In genomic region chr13:33679658-33680012, GRCh38 we compare ENCODE assay signal across 9 cellular contexts.
DNase-seq lines count a peak whose midpoint lies in the region; ATAC-seq and TF ChIP-seq lines count a peak whose summit lies in the region.
"Had no signal": no experiment of that assay in that cellular context is flagged by ENCODE, and none has a peak within 500 bp of the region (broad histone marks: within the 10 kb centered on the region; RNA-seq: fewer than 3 reads in every experiment).

No MANE protein-coding gene starts in this region.

- no peak overlapping the region for H2BK5ac ChIP-seq in trophoblast cell (ENCODE audit: low read depth, low read length, poor library complexity)

- TF ChIP-seq RAD21 in liver (IDR thresholded peaks at IDR 0.05) = no peak

- no peak for DNase-seq in stimulated activated naive CD8-positive, alpha-beta T cell treated with anti-CD3 and anti-CD28 coated beads, Interleukin-15, Interleukin-2, amounts not matched to agents 100 U/mL and 50 U/mL, for 24 hours
- DNase-seq in activated B cell treated with CpG ODN at 0.5 μM for 24 hours (no peak), trophoblast cell (no peak), 8988T (no peak)
- DNase-seq: NCI-H1694 treated with DMSO at 0.1 percent for 48 hours had no signal

- H3K27ac ChIP-seq in liver (ENCODE audit: low read depth in 1 of 2, low read length in 2 of 2) (peak overlapping the region; percentile 77 to 90), trophoblast cell (ENCODE audit: low read depth, low read length) (no peak overlapping the region)

- H3K4me1 ChIP-seq in liver (ENCODE audit: control insufficient read depth in 4 of 4, insufficient read depth in 4 of 4, low read length in 3 of 4) (peaks cover 8 to 37% (median 23%) of the 10 kb centered on the region in 4 donors), trophoblast cell (ENCODE audit: control insufficient read depth in 1 of 2, insufficient read depth in 2 of 2, low read length in 2 of 2) (peaks cover 0 to 2% of the 10 kb centered on the region in 2 experiments)

- no peaks in the 10 kb centered on the region for H3K79me2 ChIP-seq in trophoblast cell (ENCODE audit: control insufficient read depth, insufficient read depth, low read length, poor library complexity)

- intact Hi-C loops in activated B cell treated with CpG ODN at 0.5 μM for 24 hours (cut with micrococcal nuclease) = loop anchor here (1.0 to 2.0 kb wide), 3 partner anchors 49 to 139 kb away; partner anchors contain the start of gene RFC3

- no peaks in the 10 kb centered on the region for H3K36me3 ChIP-seq in liver (ENCODE audit: control insufficient read depth in 4 of 4, insufficient read depth in 3 of 4, low read depth in 1 of 4, low read length in 3 of 4)
- no peaks in the 10 kb centered on the region for H3K36me3 ChIP-seq in trophoblast cell (ENCODE audit: control insufficient read depth in 1 of 2, insufficient read depth in 2 of 2, low read length in 2 of 2)

- no peaks in the 10 kb centered on the region for H3K9me3 Mint-ChIP-seq in stimulated activated naive CD8-positive, alpha-beta T cell treated with anti-CD3 and anti-CD28 coated beads, Interleukin-15, Interleukin-2, amounts not matched to agents 100 ng/mL and 50 ng/mL, for 24 hours
- no peaks in the 10 kb centered on the region for H3K9me3 Mint-ChIP-seq in activated B cell treated with CpG ODN at 0.5 μM for 24 hours

- 29% methylated on average over 1 of the region's 1 CpG for WGBS in liver
- WGBS in trophoblast cell (ENCODE audit: extremely low coverage, insufficient coverage, insufficient read length) = no CpG with 5 or more reads among the region's 1 CpG

- POLR2A ChIA-PET in activated B cell treated with CpG ODN at 0.5 μM for 24 hours (lab: Charles Lee) = interaction anchor here (2.0 kb wide), 1 partner anchor 137 kb away, joined by 12 read pairs; no protein-coding TSS in a partner anchor

- H3K18ac ChIP-seq in trophoblast cell (ENCODE audit: low read length) = no peak overlapping the region

- no peak overlapping the region for H3K14ac ChIP-seq in trophoblast cell (ENCODE audit: low read length)

- peaks cover 5% of the 10 kb centered on the region for H3K27me3 Mint-ChIP-seq in stimulated activated naive CD8-positive, alpha-beta T cell treated with anti-CD3 and anti-CD28 coated beads, Interleukin-15, Interleukin-2, amounts not matched to agents 100 ng/mL and 50 ng/mL, for 24 hours
- no peaks in the 10 kb centered on the region for H3K27me3 Mint-ChIP-seq in activated B cell treated with CpG ODN at 0.5 μM for 24 hours

- no peak overlapping the region for H3K4ac ChIP-seq in trophoblast cell (ENCODE audit: low read depth, low read length)

- H3K9ac ChIP-seq in liver (ENCODE audit: low read depth in 1 of 2, low read length in 2 of 2) (peak overlapping the region in 1 of 2 donors; percentile 67), trophoblast cell (ENCODE audit: low read length) (no peak overlapping the region)

- H3K36me3 Mint-ChIP-seq in stimulated activated naive CD8-positive, alpha-beta T cell treated with anti-CD3 and anti-CD28 coated beads, Interleukin-15, Interleukin-2, amounts not matched to agents 100 ng/mL and 50 ng/mL, for 24 hours (ENCODE audit: low read depth) = peaks cover 6% of the 10 kb centered on the region
- H3K36me3 Mint-ChIP-seq in activated B cell treated with CpG ODN at 0.5 μM for 24 hours (ENCODE audit: low read depth) = no peaks in the 10 kb centered on the region

- H3K27me3 ChIP-seq in liver (ENCODE audit: control insufficient read depth in 4 of 4, insufficient read depth in 4 of 4, low read length in 3 of 4) (no peaks in the 10 kb centered on the region), trophoblast cell (ENCODE audit: insufficient read depth, low read length) (no peaks in the 10 kb centered on the region)

- H2BK12ac ChIP-seq in trophoblast cell (ENCODE audit: low read length) = no peak overlapping the region

- no peak overlapping the region for H3K23ac ChIP-seq in trophoblast cell (ENCODE audit: low read length)

- no peak for TF ChIP-seq CTCF in activated B cell treated with CpG ODN at 0.5 μM for 24 hours (IDR thresholded peaks at IDR 0.05)
- TF ChIP-seq CTCF in liver (IDR thresholded peaks at IDR 0.05; ENCODE audit: low read depth, low read length, missing input control) = no peak

- H3K27ac Mint-ChIP-seq in stimulated activated naive CD8-positive, alpha-beta T cell treated with anti-CD3 and anti-CD28 coated beads, Interleukin-15, Interleukin-2, amounts not matched to agents 100 ng/mL and 50 ng/mL, for 24 hours = peak overlapping the region; percentile 88
- H3K27ac Mint-ChIP-seq in activated B cell treated with CpG ODN at 0.5 μM for 24 hours = peak overlapping the region; percentile 74

- H2AK5ac ChIP-seq in trophoblast cell (ENCODE audit: low read length) = no peak overlapping the region

- no peak overlapping the region for H4K12ac ChIP-seq in trophoblast cell (ENCODE audit: low read depth, low read length)

- no peak for ATAC-seq in stimulated activated naive CD8-positive, alpha-beta T cell treated with anti-CD3 and anti-CD28 coated beads, Interleukin-15, Interleukin-2, amounts not matched to agents 100 U/mL and 50 U/mL, for 24 hours
- no peak for ATAC-seq in activated B cell treated with CpG ODN at 0.5 μM for 24 hours (ENCODE audit: low read depth)
- no peak for ATAC-seq in GM21723 (IDR thresholded peaks at IDR 0.05; ENCODE audit: unreplicated experiment)
- no peak for ATAC-seq in HG03135 (IDR thresholded peaks at IDR 0.05; ENCODE audit: unreplicated experiment)

- peak overlapping the region; percentile 70 for H3K4me3 Mint-ChIP-seq in stimulated activated naive CD8-positive, alpha-beta T cell treated with anti-CD3 and anti-CD28 coated beads, Interleukin-15, Interleukin-2, amounts not matched to agents 100 ng/mL and 50 ng/mL, for 24 hours
- peak overlapping the region; percentile 74 for H3K4me3 Mint-ChIP-seq in activated B cell treated with CpG ODN at 0.5 μM for 24 hours

- H2AFZ ChIP-seq in trophoblast cell (ENCODE audit: insufficient read depth, low read length, poor library complexity) = no peak overlapping the region

- no peak overlapping the region for H4K8ac ChIP-seq in trophoblast cell (ENCODE audit: low read depth, low read length)

- CTCF ChIA-PET in activated B cell treated with CpG ODN at 0.5 μM for 24 hours (lab: Charles Lee) = no interaction called here

- H3K4me2 ChIP-seq in trophoblast cell (ENCODE audit: low read length) = no peak overlapping the region

- no peaks in the 10 kb centered on the region for H3K79me1 ChIP-seq in trophoblast cell (ENCODE audit: low read length)

- H2BK120ac ChIP-seq in trophoblast cell (ENCODE audit: insufficient read depth, low read length, poor library complexity) = no peak overlapping the region

- H3K9me3 ChIP-seq in liver (ENCODE audit: control insufficient read depth in 4 of 4, low read length in 3 of 4) = no peaks in the 10 kb centered on the region
- peaks cover 5% of the 10 kb centered on the region for H3K9me3 ChIP-seq in trophoblast cell (ENCODE audit: insufficient read depth, low read depth, low read length)

- no peak overlapping the region for H4K91ac ChIP-seq in trophoblast cell (ENCODE audit: low read depth, low read length)

- H3K4me1 Mint-ChIP-seq in stimulated activated naive CD8-positive, alpha-beta T cell treated with anti-CD3 and anti-CD28 coated beads, Interleukin-15, Interleukin-2, amounts not matched to agents 100 ng/mL and 50 ng/mL, for 24 hours (ENCODE audit: low read depth) = peaks cover 38% of the 10 kb centered on the region
- peaks cover 12% of the 10 kb centered on the region for H3K4me1 Mint-ChIP-seq in activated B cell treated with CpG ODN at 0.5 μM for 24 hours

- peak overlapping the region in 2 of 3 donors; percentile 12 to 37 for H3K4me3 ChIP-seq in liver (ENCODE audit: low read depth in 1 of 3, low read length in 3 of 3)
- H3K4me3 ChIP-seq in trophoblast cell (ENCODE audit: low read depth, low read length) = no peak overlapping the region

TF ChIP-seq in liver, 16 proteins besides CTCF, POLR2A, EP300 and RAD21:
- TF ChIP-seq, protein P1, sequence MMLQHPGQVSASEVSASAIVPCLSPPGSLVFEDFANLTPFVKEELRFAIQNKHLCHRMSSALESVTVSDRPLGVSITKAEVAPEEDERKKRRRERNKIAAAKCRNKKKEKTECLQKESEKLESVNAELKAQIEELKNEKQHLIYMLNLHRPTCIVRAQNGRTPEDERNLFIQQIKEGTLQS (IDR thresholded peaks at IDR 0.05) = no peak
- no peak for TF ChIP-seq TAF1 (conservative IDR thresholded peaks at IDR 0.05)
- TF ChIP-seq MAX (IDR thresholded peaks at IDR 0.05) = peak; percentile 7
- TF ChIP-seq, protein P2, sequence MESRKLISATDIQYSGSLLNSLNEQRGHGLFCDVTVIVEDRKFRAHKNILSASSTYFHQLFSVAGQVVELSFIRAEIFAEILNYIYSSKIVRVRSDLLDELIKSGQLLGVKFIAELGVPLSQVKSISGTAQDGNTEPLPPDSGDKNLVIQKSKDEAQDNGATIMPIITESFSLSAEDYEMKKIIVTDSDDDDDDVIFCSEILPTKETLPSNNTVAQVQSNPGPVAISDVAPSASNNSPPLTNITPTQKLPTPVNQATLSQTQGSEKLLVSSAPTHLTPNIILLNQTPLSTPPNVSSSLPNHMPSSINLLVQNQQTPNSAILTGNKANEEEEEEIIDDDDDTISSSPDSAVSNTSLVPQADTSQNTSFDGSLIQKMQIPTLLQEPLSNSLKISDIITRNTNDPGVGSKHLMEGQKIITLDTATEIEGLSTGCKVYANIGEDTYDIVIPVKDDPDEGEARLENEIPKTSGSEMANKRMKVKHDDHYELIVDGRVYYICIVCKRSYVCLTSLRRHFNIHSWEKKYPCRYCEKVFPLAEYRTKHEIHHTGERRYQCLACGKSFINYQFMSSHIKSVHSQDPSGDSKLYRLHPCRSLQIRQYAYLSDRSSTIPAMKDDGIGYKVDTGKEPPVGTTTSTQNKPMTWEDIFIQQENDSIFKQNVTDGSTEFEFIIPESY (IDR thresholded peaks at IDR 0.05) = no peak
